Comparison of ENCODE assay signal across 2 cellular contexts in the genomic region with DNA sequence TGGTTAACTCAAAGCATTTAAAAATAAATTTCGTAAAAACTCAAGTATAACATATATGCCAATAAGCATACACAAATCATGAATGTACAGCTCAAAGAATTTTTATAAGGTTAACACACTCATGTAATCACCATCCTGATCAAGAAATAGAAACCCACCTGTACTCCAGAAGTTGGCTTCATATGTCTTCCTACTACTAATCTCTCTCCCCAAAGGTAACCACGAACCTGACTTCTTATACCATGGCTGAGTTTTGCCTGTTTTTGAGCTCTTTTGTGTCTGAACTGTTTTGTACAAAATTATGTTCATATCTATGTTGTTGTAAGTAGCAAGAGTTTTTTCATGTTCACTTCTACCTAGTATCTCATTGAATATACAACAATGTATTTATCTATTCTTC.
TF ChIP-seq lines count a peak whose summit lies in the region.

No MANE protein-coding gene starts in this region.

TF ChIP-seq in HepG2, 621 proteins besides CTCF, POLR2A, EP300 and RAD21 (continued from another document):
- TF ChIP-seq, protein P1, sequence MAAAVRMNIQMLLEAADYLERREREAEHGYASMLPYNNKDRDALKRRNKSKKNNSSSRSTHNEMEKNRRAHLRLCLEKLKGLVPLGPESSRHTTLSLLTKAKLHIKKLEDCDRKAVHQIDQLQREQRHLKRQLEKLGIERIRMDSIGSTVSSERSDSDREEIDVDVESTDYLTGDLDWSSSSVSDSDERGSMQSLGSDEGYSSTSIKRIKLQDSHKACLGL (CRISPR knock-in tag; IDR thresholded peaks at IDR 0.05) = no peak
- TF ChIP-seq JUNB (CRISPR knock-in tag; IDR thresholded peaks at IDR 0.05; ENCODE audit: borderline replicate concordance) (no peak), SMAD9 (CRISPR knock-in tag; IDR thresholded peaks at IDR 0.05) (no peak), ZNF816 (CRISPR knock-in tag; IDR thresholded peaks at IDR 0.05; ENCODE audit: borderline replicate concordance) (no peak), XRCC5 (optimal IDR thresholded peaks at IDR 0.05; ENCODE audit: low read length) (no peak), ZNF878 (CRISPR knock-in tag; IDR thresholded peaks at IDR 0.05) (no peak), TAF1 (CRISPR knock-in tag; IDR thresholded peaks at IDR 0.05) (no peak)
- TF ChIP-seq, protein P2, sequence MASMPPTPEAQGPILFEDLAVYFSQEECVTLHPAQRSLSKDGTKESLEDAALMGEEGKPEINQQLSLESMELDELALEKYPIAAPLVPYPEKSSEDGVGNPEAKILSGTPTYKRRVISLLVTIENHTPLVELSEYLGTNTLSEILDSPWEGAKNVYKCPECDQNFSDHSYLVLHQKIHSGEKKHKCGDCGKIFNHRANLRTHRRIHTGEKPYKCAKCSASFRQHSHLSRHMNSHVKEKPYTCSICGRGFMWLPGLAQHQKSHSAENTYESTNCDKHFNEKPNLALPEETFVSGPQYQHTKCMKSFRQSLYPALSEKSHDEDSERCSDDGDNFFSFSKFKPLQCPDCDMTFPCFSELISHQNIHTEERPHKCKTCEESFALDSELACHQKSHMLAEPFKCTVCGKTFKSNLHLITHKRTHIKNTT (CRISPR knock-in tag; IDR thresholded peaks at IDR 0.05) = no peak
- TF ChIP-seq, protein P3, sequence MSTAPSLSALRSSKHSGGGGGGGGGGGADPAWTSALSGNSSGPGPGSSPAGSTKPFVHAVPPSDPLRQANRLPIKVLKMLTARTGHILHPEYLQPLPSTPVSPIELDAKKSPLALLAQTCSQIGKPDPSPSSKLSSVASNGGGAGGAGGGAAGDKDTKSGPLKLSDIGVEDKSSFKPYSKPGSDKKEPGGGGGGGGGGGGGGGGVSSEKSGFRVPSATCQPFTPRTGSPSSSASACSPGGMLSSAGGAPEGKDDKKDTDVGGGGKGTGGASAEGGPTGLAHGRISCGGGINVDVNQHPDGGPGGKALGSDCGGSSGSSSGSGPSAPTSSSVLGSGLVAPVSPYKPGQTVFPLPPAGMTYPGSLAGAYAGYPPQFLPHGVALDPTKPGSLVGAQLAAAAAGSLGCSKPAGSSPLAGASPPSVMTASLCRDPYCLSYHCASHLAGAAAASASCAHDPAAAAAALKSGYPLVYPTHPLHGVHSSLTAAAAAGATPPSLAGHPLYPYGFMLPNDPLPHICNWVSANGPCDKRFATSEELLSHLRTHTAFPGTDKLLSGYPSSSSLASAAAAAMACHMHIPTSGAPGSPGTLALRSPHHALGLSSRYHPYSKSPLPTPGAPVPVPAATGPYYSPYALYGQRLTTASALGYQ (CRISPR knock-in tag; IDR thresholded peaks at IDR 0.05) = no peak
- TF ChIP-seq, protein P4, sequence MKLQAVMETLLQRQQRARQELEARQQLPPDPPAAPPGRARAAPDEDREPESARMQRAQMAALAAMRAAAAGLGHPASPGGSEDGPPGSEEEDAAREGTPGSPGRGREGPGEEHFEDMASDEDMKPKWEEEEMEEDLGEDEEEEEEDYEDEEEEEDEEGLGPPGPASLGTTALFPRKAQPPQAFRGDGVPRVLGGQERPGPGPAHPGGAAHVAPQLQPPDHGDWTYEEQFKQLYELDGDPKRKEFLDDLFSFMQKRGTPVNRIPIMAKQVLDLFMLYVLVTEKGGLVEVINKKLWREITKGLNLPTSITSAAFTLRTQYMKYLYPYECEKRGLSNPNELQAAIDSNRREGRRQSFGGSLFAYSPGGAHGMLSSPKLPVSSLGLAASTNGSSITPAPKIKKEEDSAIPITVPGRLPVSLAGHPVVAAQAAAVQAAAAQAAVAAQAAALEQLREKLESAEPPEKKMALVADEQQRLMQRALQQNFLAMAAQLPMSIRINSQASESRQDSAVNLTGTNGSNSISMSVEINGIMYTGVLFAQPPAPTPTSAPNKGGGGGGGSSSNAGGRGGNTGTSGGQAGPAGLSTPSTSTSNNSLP (IDR thresholded peaks at IDR 0.05; ENCODE audit: low read depth, low read length) = no peak

TF ChIP-seq in WTC11, 78 proteins besides CTCF, POLR2A, EP300 and RAD21 (continued from another document):
- TF ChIP-seq, protein P5, sequence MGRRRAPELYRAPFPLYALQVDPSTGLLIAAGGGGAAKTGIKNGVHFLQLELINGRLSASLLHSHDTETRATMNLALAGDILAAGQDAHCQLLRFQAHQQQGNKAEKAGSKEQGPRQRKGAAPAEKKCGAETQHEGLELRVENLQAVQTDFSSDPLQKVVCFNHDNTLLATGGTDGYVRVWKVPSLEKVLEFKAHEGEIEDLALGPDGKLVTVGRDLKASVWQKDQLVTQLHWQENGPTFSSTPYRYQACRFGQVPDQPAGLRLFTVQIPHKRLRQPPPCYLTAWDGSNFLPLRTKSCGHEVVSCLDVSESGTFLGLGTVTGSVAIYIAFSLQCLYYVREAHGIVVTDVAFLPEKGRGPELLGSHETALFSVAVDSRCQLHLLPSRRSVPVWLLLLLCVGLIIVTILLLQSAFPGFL (CRISPR knock-in tag; IDR thresholded peaks at IDR 0.05; ENCODE audit: borderline replicate concordance) = no peak
- TF ChIP-seq GRHL2 (CRISPR knock-in tag; IDR thresholded peaks at IDR 0.05; ENCODE audit: insufficient replicate concordance, severe bottlenecking) (no peak), HMGA2 (CRISPR knock-in tag; IDR thresholded peaks at IDR 0.05) (no peak), ZNF671 (CRISPR knock-in tag; IDR thresholded peaks at IDR 0.05) (no peak)
- TF ChIP-seq, protein P6, sequence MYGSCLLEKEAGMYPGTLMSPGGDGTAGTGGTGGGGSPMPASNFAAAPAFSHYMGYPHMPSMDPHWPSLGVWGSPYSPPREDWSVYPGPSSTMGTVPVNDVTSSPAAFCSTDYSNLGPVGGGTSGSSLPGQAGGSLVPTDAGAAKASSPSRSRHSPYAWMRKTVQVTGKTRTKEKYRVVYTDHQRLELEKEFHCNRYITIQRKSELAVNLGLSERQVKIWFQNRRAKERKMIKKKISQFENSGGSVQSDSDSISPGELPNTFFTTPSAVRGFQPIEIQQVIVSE (CRISPR knock-in tag; IDR thresholded peaks at IDR 0.05; ENCODE audit: borderline replicate concordance) = no peak
- TF ChIP-seq, protein P7, sequence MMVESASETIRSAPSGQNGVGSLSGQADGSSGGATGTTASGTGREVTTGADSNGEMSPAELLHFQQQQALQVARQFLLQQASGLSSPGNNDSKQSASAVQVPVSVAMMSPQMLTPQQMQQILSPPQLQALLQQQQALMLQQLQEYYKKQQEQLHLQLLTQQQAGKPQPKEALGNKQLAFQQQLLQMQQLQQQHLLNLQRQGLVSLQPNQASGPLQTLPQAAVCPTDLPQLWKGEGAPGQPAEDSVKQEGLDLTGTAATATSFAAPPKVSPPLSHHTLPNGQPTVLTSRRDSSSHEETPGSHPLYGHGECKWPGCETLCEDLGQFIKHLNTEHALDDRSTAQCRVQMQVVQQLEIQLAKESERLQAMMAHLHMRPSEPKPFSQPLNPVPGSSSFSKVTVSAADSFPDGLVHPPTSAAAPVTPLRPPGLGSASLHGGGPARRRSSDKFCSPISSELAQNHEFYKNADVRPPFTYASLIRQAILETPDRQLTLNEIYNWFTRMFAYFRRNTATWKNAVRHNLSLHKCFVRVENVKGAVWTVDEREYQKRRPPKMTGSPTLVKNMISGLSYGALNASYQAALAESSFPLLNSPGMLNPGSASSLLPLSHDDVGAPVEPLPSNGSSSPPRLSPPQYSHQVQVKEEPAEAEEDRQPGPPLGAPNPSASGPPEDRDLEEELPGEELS (CRISPR knock-in tag; IDR thresholded peaks at IDR 0.05) = no peak
